ENCODE assay signal across 26 cellular contexts in the genomic region with DNA sequence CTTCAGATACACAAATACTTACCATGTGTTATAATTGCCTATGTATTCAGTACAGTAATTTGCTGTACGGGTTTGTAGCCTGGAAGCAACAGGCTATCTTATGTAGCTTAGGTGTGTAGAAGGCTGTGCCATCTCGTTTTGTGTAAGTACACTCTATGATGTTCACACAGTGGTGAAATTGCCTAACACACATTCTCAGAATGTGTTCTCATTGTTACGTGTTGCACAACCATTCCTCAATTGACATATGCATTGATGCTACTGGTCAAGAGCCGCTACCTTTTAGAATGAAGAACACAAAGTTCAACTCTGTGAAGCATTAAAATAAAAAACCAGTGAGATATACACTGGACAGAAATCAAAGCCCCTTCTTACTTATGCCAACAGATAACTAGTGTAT. TPM values are rescaled to one million over a fixed set of nuclear protein-coding genes. Genes with fewer than 3 reads are reported as not detected.
"Had no signal": no experiment of that assay in that cellular context is flagged by ENCODE, and none has a peak within 500 bp of the region (broad histone marks: within the 10 kb centered on the region; RNA-seq: fewer than 3 reads in every experiment).

No MANE protein-coding gene starts in this region.

- DNase-seq: dermis blood vessel endothelial cell; dorsolateral prefrontal cortex; effector CD4-positive, alpha-beta T cell; effector memory CD4-positive, alpha-beta T cell; foreskin fibroblast; foreskin melanocyte; gastrocnemius medialis; glutamatergic neuron; head of caudate nucleus; heart right ventricle; hippocampal formation; left cardiac atrium; left lung; left ventricle myocardium superior; lower lobe of right lung; mesendoderm; midbrain; naive thymus-derived CD4-positive, alpha-beta T cell had no signal

- ATAC-seq: gastrocnemius medialis; heart right ventricle; left cardiac atrium; left lung; left ventricle myocardium superior; lower lobe of right lung; naive thymus-derived CD4-positive, alpha-beta T cell had no signal

- H3K27ac Mint-ChIP-seq: memory B cell; naive thymus-derived CD4-positive, alpha-beta T cell had no signal

- H3K27me3 Mint-ChIP-seq: memory B cell had no signal

- H3K36me3 Mint-ChIP-seq: memory B cell; naive thymus-derived CD4-positive, alpha-beta T cell had no signal

- H3K4me3 ChIP-seq: coronary artery, dorsolateral prefrontal cortex, esophagus muscularis mucosa, gastrocnemius medialis, heart right ventricle, left lung, lower lobe of right lung had no signal

- FAIRE-seq: endothelial cell of umbilical vein, islet of Langerhans, keratinocyte had no signal

- H3K9me3 Mint-ChIP-seq: memory B cell; naive thymus-derived CD4-positive, alpha-beta T cell had no signal

- H3K4me3 Mint-ChIP-seq: memory B cell; naive thymus-derived CD4-positive, alpha-beta T cell had no signal

RNA-seq across cellular contexts. Expression of a gene that starts 57.4 kb away (rescaled TPM):
- polyA plus RNA-seq: endothelial cell of umbilical vein; esophagus; fibroblast of lung; heart right ventricle; keratinocyte; naive thymus-derived CD4-positive, alpha-beta T cell had no signal
